Comparison of ENCODE assay signal across 28 cellular contexts in genomic region chr5:51881901-51882300, GRCh38.
A peak's percentile ranks its signal among the peaks of the same experiment; 100 is the strongest.
DNase-seq lines count a peak whose midpoint lies in the region; ATAC-seq and TF ChIP-seq lines count a peak whose summit lies in the region.
"Had no signal": no experiment of that assay in that cellular context is flagged by ENCODE, and none has a peak within 500 bp of the region (broad histone marks: within the 10 kb centered on the region; RNA-seq: fewer than 3 reads in every experiment).

No MANE protein-coding gene starts in this region.

- DNase-seq in HAP-1 (ENCODE audit: low spot score in 2 of 2) (peak; percentile 53 to 95), astrocyte of the hippocampus (ENCODE audit: low read depth, low spot score) (peak; percentile 1), iPS-NIHi11 (ENCODE audit: low spot score) (peak; percentile 60), progenitor cell of endocrine pancreas (ENCODE audit: low spot score, unreplicated experiment) (no peak), COLO829 (ENCODE audit: low spot score) (no peak), NCI-H2029 (lab: John Stamatoyannopoulos, UW) (no peak)
- DNase-seq: ACHN; activated CD4-positive, alpha-beta T cell treated with anti-CD3 and anti-CD28 coated beads for 36 hours; activated CD8-positive, alpha-beta T cell treated with anti-CD3 and anti-CD28 coated beads for 36 hours; activated naive CD4-positive, alpha-beta T cell treated with anti-CD3 and anti-CD28 coated beads for 36 hours; CD4-positive, alpha-beta memory T cell; EL; foreskin fibroblast; KBM-7; NCI-H1105 treated with DMSO at 0.1 percent for 48 hours; NCI-H446 treated with DMSO at 0.1 percent for 48 hours; NCI-H774; right lobe of liver; stimulated activated CD4-positive, alpha-beta T cell treated with anti-CD3 and anti-CD28 coated beads, Interleukin-4, amount 100 ng/mL, for 1 hour; T-helper 9 cell; thyroid gland had no signal

- no peak for TF ChIP-seq CTCF in progenitor cell of endocrine pancreas (IDR thresholded peaks at IDR 0.05; ENCODE audit: unreplicated experiment)

- no peak overlapping the region for H3K4me3 ChIP-seq in HAP-1
- H3K4me3 ChIP-seq: esophagus muscularis mucosa, right lobe of liver, thyroid gland had no signal

- no peaks in the 10 kb centered on the region for H3K36me3 Mint-ChIP-seq in progenitor cell of endocrine pancreas (ENCODE audit: insufficient read depth)
- H3K36me3 Mint-ChIP-seq: brain; CD4-positive, alpha-beta memory T cell; memory B cell had no signal

- H3K27ac Mint-ChIP-seq in progenitor cell of endocrine pancreas = peak overlapping the region; percentile 0
- H3K27ac Mint-ChIP-seq: activated CD4-positive, alpha-beta T cell treated with anti-CD3 and anti-CD28 coated beads for 36 hours; activated CD8-positive, alpha-beta T cell treated with anti-CD3 and anti-CD28 coated beads for 36 hours; activated naive CD4-positive, alpha-beta T cell treated with anti-CD3 and anti-CD28 coated beads for 36 hours; B cell; brain; CD4-positive, alpha-beta memory T cell; memory B cell had no signal

- no peaks in the 10 kb centered on the region for H3K27me3 ChIP-seq in HAP-1 (ENCODE audit: low read depth)
- H3K27me3 ChIP-seq: esophagus muscularis mucosa, right lobe of liver, thyroid gland had no signal

- H3K9me3 Mint-ChIP-seq in progenitor cell of endocrine pancreas (ENCODE audit: low read depth) = no peaks in the 10 kb centered on the region
- H3K9me3 Mint-ChIP-seq: activated CD8-positive, alpha-beta T cell treated with anti-CD3 and anti-CD28 coated beads for 36 hours; activated naive CD4-positive, alpha-beta T cell treated with anti-CD3 and anti-CD28 coated beads for 36 hours had no signal

- H3K4me1 ChIP-seq in HAP-1 = peaks cover 23% of the 10 kb centered on the region
- H3K4me1 ChIP-seq: esophagus muscularis mucosa, right lobe of liver, thyroid gland had no signal

- no peaks in the 10 kb centered on the region for H3K9me3 ChIP-seq in HAP-1
- H3K9me3 ChIP-seq: right lobe of liver, thyroid gland had no signal

- H3K4me3 Mint-ChIP-seq in progenitor cell of endocrine pancreas (ENCODE audit: low read depth) = no peak overlapping the region
- H3K4me3 Mint-ChIP-seq: activated CD4-positive, alpha-beta T cell treated with anti-CD3 and anti-CD28 coated beads for 36 hours; activated CD8-positive, alpha-beta T cell treated with anti-CD3 and anti-CD28 coated beads for 36 hours; activated naive CD4-positive, alpha-beta T cell treated with anti-CD3 and anti-CD28 coated beads for 36 hours; B cell; brain; CD4-positive, alpha-beta memory T cell; memory B cell had no signal

- in situ Hi-C loops in HAP-1 (cut with MboI; ENCODE audit: low sequenced_read_pairs) = no loop called here

- ATAC-seq in HG03108 (IDR thresholded peaks at IDR 0.05; ENCODE audit: unreplicated experiment) (no peak), HG02852 (IDR thresholded peaks at IDR 0.05; ENCODE audit: unreplicated experiment) (no peak)
- ATAC-seq: activated CD4-positive, alpha-beta T cell treated with anti-CD3 and anti-CD28 coated beads for 36 hours; activated CD8-positive, alpha-beta T cell treated with anti-CD3 and anti-CD28 coated beads for 36 hours; left lobe of liver; right lobe of liver had no signal

- no peaks in the 10 kb centered on the region for H3K36me3 ChIP-seq in HAP-1 (replicated peaks)
- H3K36me3 ChIP-seq: esophagus muscularis mucosa, right lobe of liver, thyroid gland had no signal

- H3K4me1 Mint-ChIP-seq in progenitor cell of endocrine pancreas (ENCODE audit: low read depth) = peaks cover 17% of the 10 kb centered on the region
- H3K4me1 Mint-ChIP-seq: activated CD4-positive, alpha-beta T cell treated with anti-CD3 and anti-CD28 coated beads for 36 hours; B cell; CD4-positive, alpha-beta memory T cell; memory B cell had no signal

- H3K27me3 Mint-ChIP-seq in progenitor cell of endocrine pancreas = no peaks in the 10 kb centered on the region
- H3K27me3 Mint-ChIP-seq: activated CD4-positive, alpha-beta T cell treated with anti-CD3 and anti-CD28 coated beads for 36 hours; activated CD8-positive, alpha-beta T cell treated with anti-CD3 and anti-CD28 coated beads for 36 hours; B cell; brain; CD4-positive, alpha-beta memory T cell; memory B cell had no signal

Comparison
In these comparisons a context has a peak if more than half of its experiments do, and no peak if none do; other contexts are left out.
1. DNase-seq: peak in HAP-1 (2 of 2), astrocyte of the hippocampus (single experiment) and iPS-NIHi11 (single experiment); none in progenitor cell of endocrine pancreas (single experiment), COLO829 (single experiment) and NCI-H2029 (single experiment).